11 cellular contexts compared by ENCODE assay signal in genomic region chr5:173454381-173454763, GRCh38.
A peak's percentile ranks its signal among the peaks of the same experiment; 100 is the strongest.
DNase-seq lines count a peak whose midpoint lies in the region; TF ChIP-seq lines count a peak whose summit lies in the region.
"Had no signal": no experiment of that assay in that cellular context is flagged by ENCODE, and none has a peak within 500 bp of the region (broad histone marks: within the 10 kb centered on the region; RNA-seq: fewer than 3 reads in every experiment).

No MANE protein-coding gene starts in this region.

- H3K4me3 ChIP-seq in ascending aorta, result no peak overlapping the region
- H3K4me3 ChIP-seq: right lobe of liver had no signal

- peak overlapping the region; percentile 17 to 29 for H3K27ac ChIP-seq in ascending aorta
- H3K27ac ChIP-seq: right lobe of liver had no signal

- peak; percentile 60 for DNase-seq in A172 (ENCODE audit: low spot score)
- DNase-seq in HT1080 (ENCODE audit: low read depth), result peak; percentile 70
- DNase-seq in ascending aorta (ENCODE audit: low spot score in 2 of 2), result no peak
- DNase-seq in islet precursor cell, result peak; percentile 71
- no peak for DNase-seq in stimulated activated CD4-positive, alpha-beta T cell treated with anti-CD3 and anti-CD28 coated beads, Interleukin-15, amount 100 ng/mL, for 24 hours
- no peak for DNase-seq in KG1 (lab: John Stamatoyannopoulos, UW)
- no peak for DNase-seq in mucosa of gallbladder (ENCODE audit: low spot score)
- DNase-seq in stimulated activated CD8-positive, alpha-beta memory T cell treated with anti-CD3 and anti-CD28 coated beads, Interleukin-4, amount 100 ng/mL, for 48 hours, result no peak
- DNase-seq: effector CD8-positive, alpha-beta T cell; NCI-H774; right lobe of liver had no signal

- H3K9me3 ChIP-seq in ascending aorta, result no peaks in the 10 kb centered on the region
- H3K9me3 ChIP-seq: right lobe of liver had no signal

- no peaks in the 10 kb centered on the region for H3K36me3 ChIP-seq in ascending aorta
- H3K36me3 ChIP-seq: right lobe of liver had no signal

- no peaks in the 10 kb centered on the region for H3K27me3 ChIP-seq in ascending aorta
- H3K27me3 ChIP-seq: right lobe of liver had no signal

- TF ChIP-seq CTCF in ascending aorta (IDR thresholded peaks at IDR 0.05), result no peak

- intact Hi-C loops in ascending aorta (cut with DNase I), result loop anchor here (10.0 kb wide), 1 partner anchor 120 kb away; no protein-coding TSS in a partner anchor

- peaks cover 2 to 8% of the 10 kb centered on the region in 2 donors for H3K4me1 ChIP-seq in ascending aorta

Comparison
In these comparisons a context has a peak if more than half of its experiments do, and no peak if none do; other contexts are left out.
1. DNase-seq: peak in A172 (single experiment), HT1080 (single experiment) and islet precursor cell (single experiment); none in ascending aorta (0 of 2), stimulated activated CD4-positive, alpha-beta T cell treated with anti-CD3 and anti-CD28 coated beads, Interleukin-15, amount 100 ng/mL, for 24 hours (single experiment), KG1 (single experiment), mucosa of gallbladder (single experiment) and stimulated activated CD8-positive, alpha-beta memory T cell treated with anti-CD3 and anti-CD28 coated beads, Interleukin-4, amount 100 ng/mL, for 48 hours (single experiment).